Comparison of ENCODE assay signal across 11 cellular contexts in the genomic region with DNA sequence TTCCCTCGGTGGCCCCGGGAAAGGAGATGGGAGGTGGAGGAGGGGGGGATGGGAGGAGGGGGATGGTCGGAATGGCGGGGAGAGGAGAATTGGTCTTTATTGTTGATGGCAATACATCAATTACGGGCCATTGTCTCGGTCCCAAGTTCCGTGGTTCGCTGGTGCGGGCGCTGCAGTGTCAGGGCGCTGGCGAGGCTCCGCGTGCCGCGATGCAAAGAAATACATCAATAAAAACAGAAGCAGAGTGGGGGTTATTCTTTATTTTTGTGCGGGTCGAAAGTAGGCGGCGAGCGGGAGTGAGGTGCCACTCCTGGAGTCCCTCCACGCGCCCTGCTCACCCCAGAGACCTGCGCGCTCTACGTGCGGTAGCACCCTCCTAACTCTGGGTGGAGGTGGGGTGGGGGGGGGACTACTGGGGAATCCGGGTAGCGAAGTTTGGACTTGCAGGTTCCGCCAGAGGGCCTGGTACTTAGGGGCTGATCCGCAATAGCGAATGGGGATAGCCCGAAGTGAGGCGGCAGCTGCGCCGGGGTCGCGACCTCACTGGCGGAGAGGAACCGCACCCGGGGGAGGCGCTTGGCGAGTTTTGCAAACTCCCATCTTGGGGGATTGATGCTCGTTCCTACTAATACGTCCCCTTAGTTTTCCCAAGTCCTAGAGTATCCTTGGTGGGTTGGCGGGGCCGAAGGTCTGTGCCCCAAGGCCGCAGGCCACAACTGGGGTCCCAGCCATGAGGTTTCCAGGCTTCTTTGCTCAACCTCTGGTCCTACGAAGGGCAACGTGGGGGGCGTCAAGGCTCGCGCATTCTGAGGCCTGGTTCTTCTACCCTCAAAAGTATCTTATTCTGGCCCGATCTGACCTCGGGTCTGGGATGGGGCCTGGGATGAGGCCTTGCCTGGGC. TPM values are rescaled to one million over a fixed set of nuclear protein-coding genes. Genes with fewer than 3 reads are reported as not detected.
DNase-seq lines count a peak whose midpoint lies in the region; ATAC-seq and TF ChIP-seq lines count a peak whose summit lies in the region.
"Had no signal": no experiment of that assay in that cellular context is flagged by ENCODE, and none has a peak within 500 bp of the region (broad histone marks: within the 10 kb centered on the region; RNA-seq: fewer than 3 reads in every experiment).

No MANE protein-coding gene starts in this region.

- WGBS in esophagus muscularis mucosa, result 23% methylated on average over 44 of the region's 55 CpGs
- WGBS in transverse colon (ENCODE audit: low coverage in 1 of 2), 2 donors, result 40% methylated on average over 49 of the region's 55 CpGs; no CpG with 5 or more reads in 1 of the 2 donors

- no peaks in the 10 kb centered on the region for H3K9me3 ChIP-seq in esophagus muscularis mucosa
- no peaks in the 10 kb centered on the region for H3K9me3 ChIP-seq in transverse colon

- POLR2A ChIA-PET in activated CD4-positive, alpha-beta T cell treated with anti-CD3 and anti-CD28 coated beads, Interleukin-2, amount 10 ng/mL, durations not matched to agents 7 days and 5 days (lab: Charles Lee), result no interaction called here
- POLR2A ChIA-PET in activated CD4-positive, alpha-beta T cell treated with anti-CD3 and anti-CD28 coated beads for 36 hours (lab: Charles Lee), result no interaction called here

- peak overlapping the region; percentile 27 to 30 (median 28) for H3K4me3 ChIP-seq in esophagus muscularis mucosa
- H3K4me3 ChIP-seq in transverse colon, result peak overlapping the region in 1 of 4 donors; percentile 36

- H3K27me3 ChIP-seq in esophagus muscularis mucosa (peaks cover 7 to 100% (median 60%) of the 10 kb centered on the region in 4 donors), transverse colon (peaks cover 92% of the 10 kb centered on the region)

- TF ChIP-seq CTCF in esophagus muscularis mucosa (IDR thresholded peaks at IDR 0.05), result no peak
- TF ChIP-seq CTCF in transverse colon (IDR thresholded peaks at IDR 0.05), result no peak

- no peak for TF ChIP-seq POLR2A in esophagus muscularis mucosa (IDR thresholded peaks at IDR 0.05; ENCODE audit: low read depth)
- TF ChIP-seq POLR2A in transverse colon (IDR thresholded peaks at IDR 0.05), result no peak

- H3K27ac ChIP-seq in esophagus muscularis mucosa (replicated peaks in 1 of 4), result no peak overlapping the region
- H3K27ac ChIP-seq in transverse colon, result peak overlapping the region; percentile 65 to 77 (median 70)

- TF ChIP-seq EP300 in esophagus muscularis mucosa (IDR thresholded peaks at IDR 0.05), result no peak
- TF ChIP-seq EP300 in transverse colon (IDR thresholded peaks at IDR 0.05; ENCODE audit: low read depth), result no peak

- intact Hi-C loops in activated CD4-positive, alpha-beta T cell treated with anti-CD3 and anti-CD28 coated beads for 36 hours (cut with DNase I, micrococcal nuclease), result loop anchor here in 1 of 2 experiments (5.0 kb wide), 1 partner anchor 1877 kb away; no protein-coding TSS in a partner anchor
- intact Hi-C loops in esophagus muscularis mucosa (cut with DNase I) (no loop called here), transverse colon (cut with DNase I; ENCODE audit: low total_unique reads) (loop anchor here (5.0 kb wide), 1 partner anchor 732 kb away; no protein-coding TSS in a partner anchor)

- DNase-seq in activated CD4-positive, alpha-beta T cell treated with anti-CD3 and anti-CD28 coated beads, Interleukin-2, amount 10 ng/mL, durations not matched to agents 7 days and 5 days, result no peak
- no peak for DNase-seq in activated CD4-positive, alpha-beta T cell treated with anti-CD3 and anti-CD28 coated beads for 36 hours
- DNase-seq in esophagus muscularis mucosa (ENCODE audit: extremely low spot score), result no peak
- DNase-seq in medulla oblongata (ENCODE audit: extremely low spot score), result peak; percentile 60
- no peak for DNase-seq in transverse colon
- DNase-seq in dermis blood vessel endothelial cell, result no peak
- DNase-seq in activated effector memory CD4-positive, alpha-beta T cell treated with Interleukin-2 at 50 U/mL for 16 hours, result no peak
- DNase-seq in NCI-H1092 treated with DMSO at 0.1 percent for 48 hours (lab: John Stamatoyannopoulos, UW), result no peak
- DNase-seq: activated CD8-positive, alpha-beta memory T cell treated with anti-CD3 and anti-CD28 coated beads, Interleukin-2, amount 50 U/mL, for 4 hours; effector CD8-positive, alpha-beta T cell; NCI-H2081 had no signal

- no peak for ATAC-seq in activated CD4-positive, alpha-beta T cell treated with anti-CD3 and anti-CD28 coated beads for 36 hours

- CTCF ChIA-PET in activated CD4-positive, alpha-beta T cell treated with anti-CD3 and anti-CD28 coated beads, Interleukin-2, amount 10 ng/mL, durations not matched to agents 7 days and 5 days (lab: Charles Lee), result no interaction called here
- CTCF ChIA-PET in activated CD4-positive, alpha-beta T cell treated with anti-CD3 and anti-CD28 coated beads for 36 hours (lab: Charles Lee), result interaction anchor here (0.7 kb wide), 1 partner anchor 1185 kb away, joined by 3 read pairs; no protein-coding TSS in a partner anchor

- in situ Hi-C loops in transverse colon (cut with MboI; ENCODE audit: low pct_ligation_motif_present in 1 of 4, low pct_unique_long_range_greater_than_20kb in 1 of 4, low sequenced_read_pairs in 3 of 4), result no loop called here

- peaks cover 2% of the 10 kb centered on the region for H3K4me1 Mint-ChIP-seq in activated CD4-positive, alpha-beta T cell treated with anti-CD3 and anti-CD28 coated beads, Interleukin-2, amount 10 ng/mL, durations not matched to agents 7 days and 5 days
- peaks cover 12% of the 10 kb centered on the region for H3K4me1 Mint-ChIP-seq in activated CD4-positive, alpha-beta T cell treated with anti-CD3 and anti-CD28 coated beads for 36 hours

- H3K27ac Mint-ChIP-seq in activated CD4-positive, alpha-beta T cell treated with anti-CD3 and anti-CD28 coated beads, Interleukin-2, amount 10 ng/mL, durations not matched to agents 7 days and 5 days, result peak overlapping the region; percentile 54
- no peak overlapping the region for H3K27ac Mint-ChIP-seq in activated CD4-positive, alpha-beta T cell treated with anti-CD3 and anti-CD28 coated beads for 36 hours

- no peak overlapping the region for H3K4me3 Mint-ChIP-seq in activated CD4-positive, alpha-beta T cell treated with anti-CD3 and anti-CD28 coated beads, Interleukin-2, amount 10 ng/mL, durations not matched to agents 7 days and 5 days
- H3K4me3 Mint-ChIP-seq in activated CD4-positive, alpha-beta T cell treated with anti-CD3 and anti-CD28 coated beads for 36 hours, result no peak overlapping the region

- H3K36me3 ChIP-seq in esophagus muscularis mucosa (no peaks in the 10 kb centered on the region), transverse colon (no peaks in the 10 kb centered on the region)

- peaks cover 67% of the 10 kb centered on the region for H3K27me3 Mint-ChIP-seq in activated CD4-positive, alpha-beta T cell treated with anti-CD3 and anti-CD28 coated beads, Interleukin-2, amount 10 ng/mL, durations not matched to agents 7 days and 5 days
- H3K27me3 Mint-ChIP-seq in activated CD4-positive, alpha-beta T cell treated with anti-CD3 and anti-CD28 coated beads for 36 hours, result peaks cover 64% of the 10 kb centered on the region

- peaks cover 3% of the 10 kb centered on the region for H3K36me3 Mint-ChIP-seq in activated CD4-positive, alpha-beta T cell treated with anti-CD3 and anti-CD28 coated beads, Interleukin-2, amount 10 ng/mL, durations not matched to agents 7 days and 5 days (ENCODE audit: low read depth)
- H3K36me3 Mint-ChIP-seq in activated CD4-positive, alpha-beta T cell treated with anti-CD3 and anti-CD28 coated beads for 36 hours (ENCODE audit: low read depth), result peaks cover 5% of the 10 kb centered on the region

- peaks cover 2% of the 10 kb centered on the region for H3K9me3 Mint-ChIP-seq in activated CD4-positive, alpha-beta T cell treated with anti-CD3 and anti-CD28 coated beads, Interleukin-2, amount 10 ng/mL, durations not matched to agents 7 days and 5 days
- H3K9me3 Mint-ChIP-seq in activated CD4-positive, alpha-beta T cell treated with anti-CD3 and anti-CD28 coated beads for 36 hours (ENCODE audit: low read depth), result no peaks in the 10 kb centered on the region

- H3K4me1 ChIP-seq in esophagus muscularis mucosa (peaks cover 22 to 63% (median 55%) of the 10 kb centered on the region in 4 donors), transverse colon (peaks cover 0 to 30% (median 15%) of the 10 kb centered on the region in 4 donors)

RNA-seq across cellular contexts. Expression of gene SALL1, which starts 3.5 kb away (rescaled TPM):
- not detected for total RNA-seq in activated CD4-positive, alpha-beta T cell treated with anti-CD3 and anti-CD28 coated beads, Interleukin-2, amount 10 ng/mL, durations not matched to agents 7 days and 5 days
- not detected for total RNA-seq in activated CD4-positive, alpha-beta T cell treated with anti-CD3 and anti-CD28 coated beads for 36 hours
- total RNA-seq in esophagus muscularis mucosa (not detected), transverse colon (1 to 10 TPM in 2 of 4 donors, under 1 TPM in 1, not detected in 1; 0.41 to 2.6 (median 1.6) TPM), dermis blood vessel endothelial cell (under 0.01 and 0.05 TPM in 2 replicates)

Comparison
In these comparisons a context has a peak if more than half of its experiments do, and no peak if none do; other contexts are left out.
1. H3K27ac ChIP-seq: peak in transverse colon (4 of 4); none in esophagus muscularis mucosa (0 of 4).